18 cellular contexts compared by ENCODE assay signal in the genomic region with DNA sequence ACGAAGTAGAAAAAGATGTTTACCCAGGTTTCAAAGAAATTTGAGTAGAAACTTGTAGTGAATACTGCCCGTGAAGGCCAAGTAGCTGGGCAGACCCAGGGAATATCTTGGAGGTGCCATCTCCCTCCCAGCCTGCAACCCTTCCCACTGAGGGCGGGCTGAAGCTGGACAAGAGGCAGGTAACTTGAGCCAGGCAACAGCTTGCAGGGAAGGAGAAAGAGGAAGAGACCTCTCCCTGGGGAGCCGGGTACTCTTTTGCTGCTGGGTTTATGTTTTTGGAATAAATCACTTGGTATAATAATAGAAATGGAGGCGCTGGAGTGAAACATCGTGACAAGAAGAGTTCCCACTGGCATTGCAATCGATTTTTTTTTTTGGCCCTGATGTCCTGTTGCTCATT.
DNase-seq lines count a peak whose midpoint lies in the region; ATAC-seq and TF ChIP-seq lines count a peak whose summit lies in the region.
"Had no signal": no experiment of that assay in that cellular context is flagged by ENCODE, and none has a peak within 500 bp of the region (broad histone marks: within the 10 kb centered on the region; RNA-seq: fewer than 3 reads in every experiment).

No MANE protein-coding gene starts in this region.

- no peak for TF ChIP-seq POLR2A in NB4 (IDR thresholded peaks at IDR 0.05; ENCODE audit: extremely low read depth, insufficient read length)

- ATAC-seq in HG03469 (IDR thresholded peaks at IDR 0.05; ENCODE audit: unreplicated experiment) (no peak), HG02798 (IDR thresholded peaks at IDR 0.05; ENCODE audit: poor library complexity, unreplicated experiment) (no peak)
- no peak for ATAC-seq in stimulated activated effector memory CD8-positive, alpha-beta T cell treated with anti-CD3 and anti-CD28 coated beads, Interleukin-12 subunit alpha, Interleukin-12 subunit beta, amount 100 ng/mL, for 72 hours
- ATAC-seq: HepG2 had no signal

- DNase-seq in DMS 273 (lab: John Stamatoyannopoulos, UW; ENCODE audit: unreplicated experiment) (peak; percentile 84), NB4 (ENCODE audit: low read depth) (peak; percentile 45), NCI-H2171 (lab: John Stamatoyannopoulos, UW) (peak; percentile 61), D341Med (ENCODE audit: low spot score) (no peak)
- DNase-seq in stimulated activated effector memory CD8-positive, alpha-beta T cell treated with anti-CD3 and anti-CD28 coated beads, Interleukin-12 subunit alpha, Interleukin-12 subunit beta, amount 100 ng/mL, for 72 hours (ENCODE audit: low spot score in 2 of 2) = no peak
- DNase-seq: AML-193; CD4-positive, alpha-beta T cell; EL; MM.1S; NCI-H1436; NCI-H748 treated with DMSO at 0.1 percent for 48 hours; Peyer's patch; SHP77 treated with DMSO at 0.1 percent for 48 hours; T-helper 2 cell had no signal

- no peaks in the 10 kb centered on the region for H3K9me3 Mint-ChIP-seq in stimulated activated effector memory CD8-positive, alpha-beta T cell treated with anti-CD3 and anti-CD28 coated beads, Interleukin-12 subunit alpha, Interleukin-12 subunit beta, amount 100 ng/mL, for 72 hours
- H3K9me3 Mint-ChIP-seq: CD4-positive, alpha-beta T cell had no signal

- H3K4me3 Mint-ChIP-seq in stimulated activated effector memory CD8-positive, alpha-beta T cell treated with anti-CD3 and anti-CD28 coated beads, Interleukin-12 subunit alpha, Interleukin-12 subunit beta, amount 100 ng/mL, for 72 hours = no peak overlapping the region
- H3K4me3 Mint-ChIP-seq: CD4-positive, alpha-beta T cell had no signal

- peaks cover 3% of the 10 kb centered on the region for H3K4me1 Mint-ChIP-seq in stimulated activated effector memory CD8-positive, alpha-beta T cell treated with anti-CD3 and anti-CD28 coated beads, Interleukin-12 subunit alpha, Interleukin-12 subunit beta, amount 100 ng/mL, for 72 hours

- no peaks in the 10 kb centered on the region for H3K36me3 Mint-ChIP-seq in stimulated activated effector memory CD8-positive, alpha-beta T cell treated with anti-CD3 and anti-CD28 coated beads, Interleukin-12 subunit alpha, Interleukin-12 subunit beta, amount 100 ng/mL, for 72 hours

- H3K27ac Mint-ChIP-seq in stimulated activated effector memory CD8-positive, alpha-beta T cell treated with anti-CD3 and anti-CD28 coated beads, Interleukin-12 subunit alpha, Interleukin-12 subunit beta, amount 100 ng/mL, for 72 hours = no peak overlapping the region
- H3K27ac Mint-ChIP-seq: CD4-positive, alpha-beta T cell had no signal

- peak overlapping the region; percentile 19 for H3K27ac ChIP-seq in angular gyrus (ENCODE audit: low read depth, low read length)
- H3K27ac ChIP-seq: Peyer's patch had no signal

- no peak for TF ChIP-seq CTCF in NB4 (IDR thresholded peaks at IDR 0.05; ENCODE audit: low read depth, low read length)

- H3K4me3 ChIP-seq in NB4 (ENCODE audit: low read depth, low read length) = no peak overlapping the region
- H3K4me3 ChIP-seq: Peyer's patch had no signal

Comparison
In these comparisons a context has a peak if more than half of its experiments do, and no peak if none do; other contexts are left out.
1. DNase-seq: peak in DMS 273 (single experiment), NB4 (single experiment) and NCI-H2171 (single experiment); none in stimulated activated effector memory CD8-positive, alpha-beta T cell treated with anti-CD3 and anti-CD28 coated beads, Interleukin-12 subunit alpha, Interleukin-12 subunit beta, amount 100 ng/mL, for 72 hours (0 of 2) and D341Med (single experiment).